9 cellular contexts compared by ENCODE assay signal in the genomic region with DNA sequence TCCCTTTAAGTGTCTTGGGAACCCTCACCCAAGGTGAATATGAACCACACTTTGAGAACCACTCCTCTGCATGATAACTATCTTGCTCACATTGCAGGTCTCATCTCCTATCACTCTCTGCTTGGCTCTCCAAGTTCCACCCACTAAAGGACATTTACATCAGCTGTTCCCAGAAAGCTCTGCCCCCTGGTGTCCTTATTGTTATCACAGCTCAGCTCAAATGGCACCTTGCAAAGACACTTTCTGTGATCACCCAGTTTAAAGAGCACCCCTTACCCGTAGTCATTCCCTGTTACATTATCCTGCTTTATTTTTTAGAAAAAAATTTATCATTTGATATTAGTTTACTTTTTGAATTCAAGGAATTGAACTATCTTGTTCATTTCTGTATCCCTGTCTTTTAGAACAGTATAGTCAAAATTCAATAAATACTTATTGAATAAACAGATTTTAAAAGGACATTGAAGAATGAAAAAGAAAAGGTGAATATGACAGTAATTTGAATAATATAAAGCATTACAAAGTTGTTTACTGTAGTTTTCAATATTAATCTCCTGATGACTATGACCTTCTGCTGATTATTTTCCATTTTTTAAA. TPM values are rescaled to one million over a fixed set of nuclear protein-coding genes. Genes with fewer than 3 reads are reported as not detected.
DNase-seq lines count a peak whose midpoint lies in the region; ATAC-seq and TF ChIP-seq lines count a peak whose summit lies in the region.
"Had no signal": no experiment of that assay in that cellular context is flagged by ENCODE, and none has a peak within 500 bp of the region (broad histone marks: within the 10 kb centered on the region; RNA-seq: fewer than 3 reads in every experiment).

No MANE protein-coding gene starts in this region.

- no peaks in the 10 kb centered on the region for H3K9me3 ChIP-seq in A673 (ENCODE audit: low read depth, low read length, poor library complexity, severe bottlenecking)

- no TSS peak for BruUV-seq in A673 (replicated peaks; lab: Mats Ljungman, UMichigan)

- intact Hi-C loops in A673 (cut with micrococcal nuclease; ENCODE audit: unreplicated experiment) = loop anchor here (1.0 kb wide), 1 partner anchor 87 kb away; no protein-coding TSS in a partner anchor

- DNase-seq in A673 (ENCODE audit: low spot score) (peak; percentile 76), SK-N-DZ (ENCODE audit: low spot score) (peak; percentile 45), amniotic stem cell (lab: John Stamatoyannopoulos, UW) (peak; percentile 33), iPS-NIHi7 (ENCODE audit: extremely low spot score) (peak; percentile 56), ureter (ENCODE audit: low spot score) (no peak)
- peak; percentile 16 to 17 for DNase-seq in stimulated activated CD4-positive, alpha-beta T cell treated with anti-CD3 and anti-CD28 coated beads, Interleukin-4, amount 100 ng/mL, for 48 hours (ENCODE audit: low read depth in 2 of 2)
- DNase-seq: left cardiac atrium had no signal

- no peaks in the 10 kb centered on the region for H3K4me1 ChIP-seq in A673 (ENCODE audit: insufficient read depth, low read length, poor library complexity, severe bottlenecking)

- ATAC-seq in GM18498 (IDR thresholded peaks at IDR 0.05; ENCODE audit: unreplicated experiment) = peak; percentile 92
- ATAC-seq in HG03280 (IDR thresholded peaks at IDR 0.05; ENCODE audit: unreplicated experiment) = peak; percentile 66

- H3K36me3 ChIP-seq in A673 (ENCODE audit: insufficient read depth, low read length, poor library complexity, severe bottlenecking) = no peaks in the 10 kb centered on the region

- POLR2A ChIA-PET in A673 (lab: Charles Lee; ENCODE audit: low non-redundant PET) = no interaction called here

- TF ChIP-seq CTCF in A673 (conservative IDR thresholded peaks at IDR 0.05; ENCODE audit: low read depth, low read length) = peak; percentile 72

- CTCF ChIA-PET in A673 (lab: Charles Lee) = interaction anchor here (0.6 to 1.0 kb wide), 2 partner anchors 17 to 479 kb away, joined by 5 to 6 read pairs; no protein-coding TSS in a partner anchor

- no peak overlapping the region for H3K27ac ChIP-seq in A673 (ENCODE audit: low read depth, low read length, poor library complexity, severe bottlenecking)

- H3K4me3 ChIP-seq in A673 (ENCODE audit: low read depth, low read length, poor library complexity, severe bottlenecking) = no peak overlapping the region

- no peaks in the 10 kb centered on the region for H3K27me3 ChIP-seq in A673 (replicated peaks; ENCODE audit: insufficient read depth, low read depth, low read length, poor library complexity)

RNA-seq across cellular contexts. Expression of gene GUCY2C, which starts 20.5 kb away (rescaled TPM):
- total RNA-seq in A673 (2021) = not detected in 2 replicates
- not detected in 2 replicates for polyA plus RNA-seq in SK-N-DZ (2014; cell fraction: cytosol; rRNA removed)
- polyA plus RNA-seq in SK-N-DZ (2014; cell fraction: nucleus; rRNA removed) = not detected in 2 replicates
- total RNA-seq in ureter = not detected
- total RNA-seq: left cardiac atrium had no signal
